In genomic region chr19:19170053-19170945, GRCh38 we compare ENCODE assay signal across 8 cellular contexts. TPM values are rescaled to one million over a fixed set of nuclear protein-coding genes. Genes with fewer than 3 reads are reported as not detected.
DNase-seq lines count a peak whose midpoint lies in the region; ATAC-seq and TF ChIP-seq lines count a peak whose summit lies in the region.

TSS of gene MEF2B (minus strand) at chr19:19170263. CDS start at chr19:19150735, 19,528 bp downstream.

- no peak for TF ChIP-seq RAD21 in SK-N-SH (IDR thresholded peaks at IDR 0.05; ENCODE audit: low read length)

- H3K36me3 ChIP-seq in SK-N-SH (replicated peaks in 1 of 2; ENCODE audit: control insufficient read depth in 1 of 2, insufficient read depth in 2 of 2, low read length in 1 of 2) (no peaks in the 10 kb centered on the region), left ventricle myocardium inferior (no peaks in the 10 kb centered on the region)

- CTCF ChIA-PET in SK-N-SH (lab: Yijun Ruan, JAX), result interaction anchor here (1.1 to 10.6 kb wide), 4 partner anchors 22 to 172 kb away, joined by 3 to 99 read pairs (median 6); no protein-coding TSS in a partner anchor

- H3K4me3 Mint-ChIP-seq in IgD-negative memory B cell, result peak within 1 kb of the TSS; percentile 60 to 95 (median 72)
- peak within 1 kb of the TSS; percentile 28 for H3K4me3 Mint-ChIP-seq in activated naive CD8-positive, alpha-beta T cell treated with anti-CD3 and anti-CD28 coated beads, Interleukin-2, amount 10 ng/mL, durations not matched to agents 7 days and 5 days

- H3K9me2 ChIP-seq in SK-N-SH, result no peaks in the 10 kb centered on the region

- H3K27me3 ChIP-seq in SK-N-SH (ENCODE audit: insufficient read depth), result no peaks in the 10 kb centered on the region
- H3K27me3 ChIP-seq in left ventricle myocardium inferior (ENCODE audit: low read depth), result no peaks in the 10 kb centered on the region

- no peaks in the 10 kb centered on the region for H4K20me1 ChIP-seq in SK-N-SH (ENCODE audit: insufficient read depth)

- no peaks in the 10 kb centered on the region for H3F3A ChIP-seq in SK-N-SH (replicated peaks; ENCODE audit: insufficient read depth)

- H3K9me3 ChIP-seq in SK-N-SH (no peaks in the 10 kb centered on the region), left ventricle myocardium inferior (replicated peaks) (no peaks in the 10 kb centered on the region)

- no peak for TF ChIP-seq EP300 in SK-N-SH (IDR thresholded peaks at IDR 0.05; ENCODE audit: borderline replicate concordance in 1 of 2, low read depth in 1 of 2, low read length in 1 of 2)

- H3K4me2 ChIP-seq in SK-N-SH, result peak within 1 kb of the TSS; percentile 52; the same call in 1 of the 2 replicates

- H3K79me2 ChIP-seq in SK-N-SH (ENCODE audit: insufficient read depth), result no peaks in the 10 kb centered on the region

- H3K27me3 Mint-ChIP-seq in IgD-negative memory B cell, result peaks cover 15% of the 10 kb centered on the region
- no peaks in the 10 kb centered on the region for H3K27me3 Mint-ChIP-seq in activated naive CD8-positive, alpha-beta T cell treated with anti-CD3 and anti-CD28 coated beads, Interleukin-2, amount 10 ng/mL, durations not matched to agents 7 days and 5 days

- TF ChIP-seq CTCF in SK-N-SH (IDR thresholded peaks at IDR 0.05) (no peak), left ventricle myocardium inferior (IDR thresholded peaks at IDR 0.05; ENCODE audit: borderline replicate concordance) (no peak), retinal pigment epithelial cell (conservative IDR thresholded peaks at IDR 0.05; ENCODE audit: low read depth, low read length) (no peak)

- H3K4me3 ChIP-seq in SK-N-SH (ENCODE audit: low read depth in 2 of 2, low read length in 1 of 2) (peak within 1 kb of the TSS in 1 of 2 experiments; percentile 21; a peak in 1 of 4 replicates), left ventricle myocardium inferior (peak within 1 kb of the TSS; percentile 56), retinal pigment epithelial cell (ENCODE audit: low read length) (peak within 1 kb of the TSS; percentile 25)

- DNase-seq in DMS 273 (lab: John Stamatoyannopoulos, UW; ENCODE audit: unreplicated experiment) (peak; percentile 94), SK-N-SH (peak; percentile 96), left ventricle myocardium inferior (peak; percentile 77), retinal pigment epithelial cell (ENCODE audit: low read depth) (peak; percentile 26)
- peak; percentile 82 for DNase-seq in activated naive CD8-positive, alpha-beta T cell treated with anti-CD3 and anti-CD28 coated beads, Interleukin-2, amount 10 ng/mL, durations not matched to agents 7 days and 5 days

- H3K27ac Mint-ChIP-seq in IgD-negative memory B cell, result peak within 1 kb of the TSS in 2 of 3 donors; percentile 75 to 84
- H3K27ac Mint-ChIP-seq in activated naive CD8-positive, alpha-beta T cell treated with anti-CD3 and anti-CD28 coated beads, Interleukin-2, amount 10 ng/mL, durations not matched to agents 7 days and 5 days, result no peak within 1 kb of the TSS

- POLR2A ChIA-PET in SK-N-SH (lab: Yijun Ruan, JAX), result no interaction called here
- POLR2A ChIA-PET in activated naive CD8-positive, alpha-beta T cell treated with anti-CD3 and anti-CD28 coated beads, Interleukin-2, amount 10 ng/mL, durations not matched to agents 7 days and 5 days (lab: Charles Lee), result no interaction called here

- intact Hi-C loops in left ventricle myocardium inferior (cut with micrococcal nuclease), result no loop called here

- peaks cover 0 to 2% of the 10 kb centered on the region in 2 experiments; a peak in 2 of 4 replicates for H3K4me1 ChIP-seq in SK-N-SH (ENCODE audit: control insufficient read depth in 1 of 2, insufficient read depth in 2 of 2, low read depth in 1 of 2, low read length in 1 of 2)
- H3K4me1 ChIP-seq in left ventricle myocardium inferior, result peaks cover 12% of the 10 kb centered on the region

- peak; percentile 79 for ATAC-seq in GM21381 (IDR thresholded peaks at IDR 0.05; ENCODE audit: unreplicated experiment)
- ATAC-seq in activated naive CD8-positive, alpha-beta T cell treated with anti-CD3 and anti-CD28 coated beads, Interleukin-2, amount 10 ng/mL, durations not matched to agents 7 days and 5 days (ENCODE audit: low read depth), result peak; percentile 85
- ATAC-seq in GM19328 (IDR thresholded peaks at IDR 0.05; ENCODE audit: unreplicated experiment), result no peak

- H3K4me1 Mint-ChIP-seq in IgD-negative memory B cell, result peaks cover 18 to 22% (median 21%) of the 10 kb centered on the region in 3 donors
- H3K4me1 Mint-ChIP-seq in activated naive CD8-positive, alpha-beta T cell treated with anti-CD3 and anti-CD28 coated beads, Interleukin-2, amount 10 ng/mL, durations not matched to agents 7 days and 5 days, result peaks cover 11% of the 10 kb centered on the region

- H3K36me3 Mint-ChIP-seq in IgD-negative memory B cell, result no peaks in the 10 kb centered on the region
- peaks cover 7% of the 10 kb centered on the region for H3K36me3 Mint-ChIP-seq in activated naive CD8-positive, alpha-beta T cell treated with anti-CD3 and anti-CD28 coated beads, Interleukin-2, amount 10 ng/mL, durations not matched to agents 7 days and 5 days

- no peak within 1 kb of the TSS for H3K27ac ChIP-seq in SK-N-SH (ENCODE audit: low read depth in 2 of 2, low read length in 1 of 2)
- peak within 1 kb of the TSS; percentile 16 for H3K27ac ChIP-seq in left ventricle myocardium inferior (replicated peaks)

- H3K9ac ChIP-seq in SK-N-SH, result no peak within 1 kb of the TSS

- 28% methylated on average over 23 of the region's 57 CpGs for WGBS in SK-N-SH (ENCODE audit: low lambda C conversion rate)

- H2AFZ ChIP-seq in SK-N-SH (ENCODE audit: low read depth), result no peak within 1 kb of the TSS

- H3K9me3 Mint-ChIP-seq in IgD-negative memory B cell, result no peaks in the 10 kb centered on the region
- no peaks in the 10 kb centered on the region for H3K9me3 Mint-ChIP-seq in activated naive CD8-positive, alpha-beta T cell treated with anti-CD3 and anti-CD28 coated beads, Interleukin-2, amount 10 ng/mL, durations not matched to agents 7 days and 5 days

TF ChIP-seq in SK-N-SH, 30 proteins besides CTCF, POLR2A, EP300 and RAD21 (continues in another document):
- TF ChIP-seq TCF12 (IDR thresholded peaks at IDR 0.05), result no peak
- TF ChIP-seq GATA2 (CRISPR knock-in tag; IDR thresholded peaks at IDR 0.05), result no peak
- no peak for TF ChIP-seq CHD2 (IDR thresholded peaks at IDR 0.05; ENCODE audit: low read length, partially characterized antibody)
- TF ChIP-seq GABPA (IDR thresholded peaks at IDR 0.05; ENCODE audit: low read depth), result no peak
- TF ChIP-seq USF1 (IDR thresholded peaks at IDR 0.05; ENCODE audit: borderline replicate concordance, low read depth), result no peak
- TF ChIP-seq IRF3 (IDR thresholded peaks at IDR 0.05; ENCODE audit: low read depth, low read length), result no peak
- no peak for TF ChIP-seq REST (IDR thresholded peaks at IDR 0.05; ENCODE audit: low read depth, low read length)
- no peak for TF ChIP-seq FOXJ3 (CRISPR knock-in tag; IDR thresholded peaks at IDR 0.05)
- TF ChIP-seq NFIC (IDR thresholded peaks at IDR 0.05; ENCODE audit: borderline replicate concordance), result no peak
- no peak for TF ChIP-seq ELF1 (IDR thresholded peaks at IDR 0.05)
- TF ChIP-seq MEF2A (IDR thresholded peaks at IDR 0.05; ENCODE audit: borderline replicate concordance, low read depth), result no peak
- TF ChIP-seq FOSL2 (IDR thresholded peaks at IDR 0.05; ENCODE audit: borderline replicate concordance, low read depth), result no peak

RNA-seq across cellular contexts. Expression of gene MEF2B, which starts in this region (rescaled TPM):
- polyA plus RNA-seq in IgD-negative memory B cell, result 1.8 TPM
- 1.0 and 1.1 TPM in 2 replicates for polyA plus RNA-seq in SK-N-SH (2012; rRNA removed)
- 0.40 and 0.55 TPM in 2 replicates for polyA plus RNA-seq in SK-N-SH (2012; cell fraction: cytosol; rRNA removed)
- polyA plus RNA-seq in SK-N-SH (2012; cell fraction: nucleus; rRNA removed), result 4.3 and 4.6 TPM in 2 replicates
- 1 to 10 TPM; 5.2 TPM for total RNA-seq in activated naive CD8-positive, alpha-beta T cell treated with anti-CD3 and anti-CD28 coated beads, Interleukin-2, amount 10 ng/mL, durations not matched to agents 7 days and 5 days
- 0.49 TPM for total RNA-seq in left ventricle myocardium inferior

Comparison
In these comparisons a context has a peak if more than half of its experiments do, and no peak if none do; other contexts are left out.
1. Peak in DNase-seq, H3K4me3 ChIP-seq and H3K27ac ChIP-seq in left ventricle myocardium inferior; RNA of the gene not detected or under 1 TPM.
2. DNase-seq: peak in every context shown above with its lines; median percentile 96 in SK-N-SH; 94 in DMS 273; 82 in activated naive CD8-positive, alpha-beta T cell treated with anti-CD3 and anti-CD28 coated beads, Interleukin-2, amount 10 ng/mL, durations not matched to agents 7 days and 5 days; 77 in left ventricle myocardium inferior; 26 in retinal pigment epithelial cell.